8 cellular contexts compared by ENCODE assay signal in genomic region chr14:35400707-35401421, GRCh38. TPM values are rescaled to one million over a fixed set of nuclear protein-coding genes. Genes with fewer than 3 reads are reported as not detected.
DNase-seq lines count a peak whose midpoint lies in the region; ATAC-seq, FAIRE-seq and TF ChIP-seq lines count a peak whose summit lies in the region.

No MANE protein-coding gene starts in this region.

- no peak for TF ChIP-seq CTCF in hepatocyte (IDR thresholded peaks at IDR 0.05; ENCODE audit: poor library complexity)
- no peak for TF ChIP-seq CTCF in D721Med (IDR thresholded peaks at IDR 0.05; ENCODE audit: insufficient read depth, missing control alignments)

- H3K9me3 Mint-ChIP-seq in IgD-negative memory B cell: no peaks in the 10 kb centered on the region

- FAIRE-seq in D721Med (lab: Jason Lieb, UNC): no peak

- no peak overlapping the region for H3K4me3 ChIP-seq in hepatocyte

- no peaks in the 10 kb centered on the region for H3K27me3 Mint-ChIP-seq in IgD-negative memory B cell

- H2AFZ ChIP-seq in hepatocyte: no peak overlapping the region

- H4K20me1 ChIP-seq in hepatocyte (ENCODE audit: insufficient read depth, poor library complexity, severe bottlenecking): peaks cover 25% of the 10 kb centered on the region

- peaks cover 22% of the 10 kb centered on the region for H3K36me3 Mint-ChIP-seq in IgD-negative memory B cell

- H3K27me3 ChIP-seq in hepatocyte: no peaks in the 10 kb centered on the region

- peak; percentile 59 for DNase-seq in activated T-cell treated with anti-CD3 and anti-CD28 coated beads, Interleukin-2, amount 50 U/mL, for 1 hour
- peak; percentile 35 for DNase-seq in hepatocyte (ENCODE audit: low spot score)
- DNase-seq in stimulated activated CD8-positive, alpha-beta memory T cell treated with anti-CD3 and anti-CD28 coated beads, Interleukin-4, amount 100 ng/mL, for 24 hours (ENCODE audit: low read depth): peak; percentile 43
- no peak for DNase-seq in DMS 273 treated with DMSO at 0.1 percent for 48 hours (lab: John Stamatoyannopoulos, UW)
- DNase-seq in D721Med (ENCODE audit: insufficient read length, low spot score): no peak

- peak overlapping the region; percentile 96 for H3K27ac ChIP-seq in hepatocyte

- H3K4me2 ChIP-seq in hepatocyte: peak overlapping the region; percentile 85

- peak overlapping the region; percentile 94 to 99 (median 98) for H3K4me3 Mint-ChIP-seq in IgD-negative memory B cell

- peak overlapping the region; percentile 85 to 100 (median 92) for H3K27ac Mint-ChIP-seq in IgD-negative memory B cell

- H3K79me2 ChIP-seq in hepatocyte: peaks cover 30% of the 10 kb centered on the region

- H3K4me1 ChIP-seq in hepatocyte (ENCODE audit: insufficient read depth): peaks cover 40% of the 10 kb centered on the region

- peaks cover 4% of the 10 kb centered on the region for H3K36me3 ChIP-seq in hepatocyte (replicated peaks; ENCODE audit: insufficient read depth, low read depth)

- H3K9me2 ChIP-seq in hepatocyte (replicated peaks; ENCODE audit: insufficient read depth): no peaks in the 10 kb centered on the region

- H3K9me3 ChIP-seq in hepatocyte (ENCODE audit: low read depth): no peaks in the 10 kb centered on the region

- no peak for ATAC-seq in GM19395 (IDR thresholded peaks at IDR 0.05; ENCODE audit: unreplicated experiment)
- no peak for ATAC-seq in GM18511 (IDR thresholded peaks at IDR 0.05; ENCODE audit: unreplicated experiment)

- WGBS in hepatocyte (ENCODE audit: low lambda C conversion rate, missing lambda C conversion rate): 61% methylated on average over 10 of the region's 10 CpGs

- H3K4me1 Mint-ChIP-seq in IgD-negative memory B cell: peaks cover 49 to 58% (median 54%) of the 10 kb centered on the region in 3 donors

RNA-seq across cellular contexts. Expression of gene NFKBIA, which starts 3.7 kb away (rescaled TPM):
- polyA plus RNA-seq in IgD-negative memory B cell: 569 TPM
- 238 and 252 TPM in 2 replicates for total RNA-seq in hepatocyte
- 345 and 359 TPM in 2 replicates for polyA plus RNA-seq in hepatocyte

Comparison
In these comparisons a context has a peak if more than half of its experiments do, and no peak if none do; other contexts are left out.
1. DNase-seq: peak in activated T-cell treated with anti-CD3 and anti-CD28 coated beads, Interleukin-2, amount 50 U/mL, for 1 hour (single experiment), hepatocyte (single experiment) and stimulated activated CD8-positive, alpha-beta memory T cell treated with anti-CD3 and anti-CD28 coated beads, Interleukin-4, amount 100 ng/mL, for 24 hours (single experiment); none in DMS 273 treated with DMSO at 0.1 percent for 48 hours (single experiment) and D721Med (single experiment).